Comparison of ENCODE assay signal across 14 cellular contexts in the genomic region with DNA sequence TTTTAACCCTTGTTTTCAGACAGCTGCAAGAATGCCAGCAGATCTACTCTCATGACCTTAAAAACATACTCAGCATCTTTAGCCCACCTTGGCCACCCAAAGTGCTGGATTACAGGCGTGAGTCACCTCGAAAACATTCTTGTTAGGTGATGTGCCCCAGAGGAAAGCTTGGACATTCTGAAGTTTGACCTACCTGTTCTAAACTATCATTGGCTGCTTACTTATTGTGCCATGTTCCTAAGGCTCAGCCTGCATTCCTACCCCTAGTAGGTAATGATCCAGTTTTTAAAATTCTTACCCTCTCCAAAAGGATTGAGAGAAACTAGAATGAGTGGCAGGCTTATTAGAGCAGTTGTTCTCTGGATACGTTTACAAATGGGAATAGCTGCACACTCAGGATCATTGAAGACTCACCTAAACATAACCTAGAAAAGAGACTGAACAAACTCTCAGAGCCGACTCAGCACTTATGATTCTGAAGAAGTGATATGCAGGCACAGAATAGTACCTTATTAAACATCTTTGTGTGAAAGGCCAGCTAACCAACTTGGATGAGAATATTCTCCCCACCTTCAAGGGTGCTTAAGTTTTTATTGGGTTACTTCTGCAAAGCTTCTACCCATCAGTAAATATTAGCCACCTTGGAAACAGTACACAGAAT.
"Had no signal": no experiment of that assay in that cellular context is flagged by ENCODE, and none has a peak within 500 bp of the region (broad histone marks: within the 10 kb centered on the region; RNA-seq: fewer than 3 reads in every experiment).

No MANE protein-coding gene starts in this region.

- ATAC-seq: left lobe of liver had no signal

- DNase-seq: activated CD4-positive, alpha-beta T cell treated with anti-CD3 and anti-CD28 coated beads, Interleukin-2, amount 50 U/mL, for 4 hours; activated CD4-positive, CD25-positive, alpha-beta regulatory T cell treated with anti-CD3 and anti-CD28 coated beads, Interleukin-2, amount 50 U/mL, for 72 hours; activated naive CD4-positive, alpha-beta T cell treated with anti-CD3 and anti-CD28 coated beads, Interleukin-2, amount 50 U/mL, for 16 hours; activated T-cell treated with anti-CD3 and anti-CD28 coated beads, Interleukin-2, amount 50 U/mL, for 1 hour; brain microvascular endothelial cell; esophagus squamous epithelium; foreskin fibroblast; mesenchymal stem cell; nephron progenitor cell had no signal

- H3K27ac Mint-ChIP-seq: nephron progenitor cell; T-helper 2 cell treated with Interferon-gamma antibody and Interleukin-4, amounts not matched to agents 5 μg/mL and 100 μg/mL, for 36 hours had no signal

- H3K36me3 ChIP-seq: brain microvascular endothelial cell, vagina had no signal

- H3K9me3 ChIP-seq: vagina had no signal

- H3K4me3 ChIP-seq: dorsolateral prefrontal cortex, esophagus squamous epithelium, skin epidermis, vagina had no signal

- H3K27me3 ChIP-seq: brain microvascular endothelial cell, dorsolateral prefrontal cortex, esophagus squamous epithelium, vagina had no signal

- H3K4me1 ChIP-seq: vagina had no signal

- H3K27ac ChIP-seq: brain microvascular endothelial cell, esophagus squamous epithelium, skin epidermis, vagina had no signal

- H3K4me3 Mint-ChIP-seq: nephron progenitor cell; T-helper 2 cell treated with Interferon-gamma antibody and Interleukin-4, amounts not matched to agents 5 μg/mL and 100 μg/mL, for 36 hours had no signal
